8 cellular contexts compared by ENCODE assay signal in genomic region chr17:31550389-31551056, GRCh38.
DNase-seq lines count a peak whose midpoint lies in the region; TF ChIP-seq lines count a peak whose summit lies in the region.

No MANE protein-coding gene starts in this region.

- H3K27ac Mint-ChIP-seq in T-helper 2 cell treated with Interferon-gamma antibody and Interleukin-4, amounts not matched to agents 5 μg/mL and 100 μg/mL, for 36 hours: peak overlapping the region; percentile 78

- H3K9me3 ChIP-seq in trophoblast cell (ENCODE audit: insufficient read depth, low read depth, low read length): no peaks in the 10 kb centered on the region

- H2BK12ac ChIP-seq in trophoblast cell (ENCODE audit: low read length): peak overlapping the region; percentile 27

- peak overlapping the region; percentile 73 for H3K4me2 ChIP-seq in trophoblast cell (ENCODE audit: low read length)

- peak overlapping the region; percentile 51 for H3K14ac ChIP-seq in trophoblast cell (ENCODE audit: low read length)

- no CpG with 5 or more reads among the region's 17 CpGs for WGBS in trophoblast cell (ENCODE audit: extremely low coverage, insufficient coverage, insufficient read length)

- peak overlapping the region; percentile 64 for H4K8ac ChIP-seq in trophoblast cell (ENCODE audit: low read depth, low read length)

- H2BK5ac ChIP-seq in trophoblast cell (ENCODE audit: low read depth, low read length, poor library complexity): peak overlapping the region; percentile 47

- H3K4me3 ChIP-seq in epithelial cell of esophagus (ENCODE audit: low read length) (peak overlapping the region; percentile 76), trophoblast cell (ENCODE audit: low read depth, low read length) (peak overlapping the region; percentile 41)

- no peaks in the 10 kb centered on the region for H3K36me3 Mint-ChIP-seq in T-helper 2 cell treated with Interferon-gamma antibody and Interleukin-4, amounts not matched to agents 5 μg/mL and 100 μg/mL, for 36 hours (ENCODE audit: low read depth)

- no peak overlapping the region for H2AK5ac ChIP-seq in trophoblast cell (ENCODE audit: low read length)

- peaks cover 4% of the 10 kb centered on the region for H3K79me2 ChIP-seq in trophoblast cell (ENCODE audit: control insufficient read depth, insufficient read depth, low read length, poor library complexity)

- no peaks in the 10 kb centered on the region for H3K27me3 ChIP-seq in trophoblast cell (ENCODE audit: insufficient read depth, low read length)

- peak overlapping the region; percentile 64 for H3K9ac ChIP-seq in trophoblast cell (ENCODE audit: low read length)

- H3K4ac ChIP-seq in trophoblast cell (ENCODE audit: low read depth, low read length): no peak overlapping the region

- DNase-seq in T-helper 2 cell treated with Interferon-gamma antibody and Interleukin-4, amounts not matched to agents 5 μg/mL and 100 μg/mL, for 36 hours (ENCODE audit: low spot score): no peak
- DNase-seq in T-helper 2 cell: no peak
- DNase-seq in RWPE1 (ENCODE audit: low spot score): no peak
- peak; percentile 24 for DNase-seq in epithelial cell of esophagus (ENCODE audit: low read depth)
- peak; percentile 42 to 64 for DNase-seq in trophoblast cell
- no peak for DNase-seq in NCI-H2107 (lab: John Stamatoyannopoulos, UW)
- DNase-seq in cortex of kidney (lab: John Stamatoyannopoulos, UW): no peak
- no peak for DNase-seq in foreskin melanocyte

- H4K91ac ChIP-seq in trophoblast cell (ENCODE audit: low read depth, low read length): peak overlapping the region; percentile 73

- no peak overlapping the region for H3K23ac ChIP-seq in trophoblast cell (ENCODE audit: low read length)

- no peaks in the 10 kb centered on the region for H3K9me3 Mint-ChIP-seq in T-helper 2 cell treated with Interferon-gamma antibody and Interleukin-4, amounts not matched to agents 5 μg/mL and 100 μg/mL, for 36 hours

- H2AFZ ChIP-seq in trophoblast cell (ENCODE audit: insufficient read depth, low read length, poor library complexity): peak overlapping the region; percentile 44

- POLR2A ChIA-PET in RWPE1 (lab: Yijun Ruan, JAX; ENCODE audit: low non-redundant PET): no interaction called here

- peak overlapping the region; percentile 90 for H3K27ac ChIP-seq in RWPE1
- H3K27ac ChIP-seq in trophoblast cell (ENCODE audit: low read depth, low read length): peak overlapping the region; percentile 47

- peaks cover 24% of the 10 kb centered on the region for H3K27me3 Mint-ChIP-seq in T-helper 2 cell treated with Interferon-gamma antibody and Interleukin-4, amounts not matched to agents 5 μg/mL and 100 μg/mL, for 36 hours (ENCODE audit: low read depth)

- CTCF ChIA-PET in RWPE1 (lab: Yijun Ruan, JAX): interaction anchor here (0.6 to 1.6 kb wide), 2 partner anchors 8 to 56 kb away, joined by 5 read pairs; no protein-coding TSS in a partner anchor

- peak overlapping the region; percentile 40 for H2BK120ac ChIP-seq in trophoblast cell (ENCODE audit: insufficient read depth, low read length, poor library complexity)

- H4K12ac ChIP-seq in trophoblast cell (ENCODE audit: low read depth, low read length): peak overlapping the region; percentile 32

- H3K4me1 Mint-ChIP-seq in T-helper 2 cell treated with Interferon-gamma antibody and Interleukin-4, amounts not matched to agents 5 μg/mL and 100 μg/mL, for 36 hours (ENCODE audit: low read depth): peaks cover 20% of the 10 kb centered on the region

- H3K18ac ChIP-seq in trophoblast cell (ENCODE audit: low read length): peak overlapping the region; percentile 54

- no peak for TF ChIP-seq CTCF in RWPE1 (conservative IDR thresholded peaks at IDR 0.05; ENCODE audit: low read depth)
- no peak for TF ChIP-seq CTCF in epithelial cell of esophagus (IDR thresholded peaks at IDR 0.05; ENCODE audit: insufficient read depth, low read depth, low read length, missing control alignments)

- H3K36me3 ChIP-seq in trophoblast cell (ENCODE audit: control insufficient read depth in 1 of 2, insufficient read depth in 2 of 2, low read length in 2 of 2): no peaks in the 10 kb centered on the region

- peak overlapping the region; percentile 88 for H3K4me3 Mint-ChIP-seq in T-helper 2 cell treated with Interferon-gamma antibody and Interleukin-4, amounts not matched to agents 5 μg/mL and 100 μg/mL, for 36 hours

- H3K4me1 ChIP-seq in trophoblast cell (ENCODE audit: control insufficient read depth in 1 of 2, insufficient read depth in 2 of 2, low read length in 2 of 2): peaks cover 4 to 6% of the 10 kb centered on the region in 2 experiments

- H3K79me1 ChIP-seq in trophoblast cell (ENCODE audit: low read length): peaks cover 9% of the 10 kb centered on the region

Comparison
In these comparisons a context has a peak if more than half of its experiments do, and no peak if none do; other contexts are left out.
1. DNase-seq: peak in epithelial cell of esophagus (single experiment) and trophoblast cell (2 of 2); none in T-helper 2 cell treated with Interferon-gamma antibody and Interleukin-4, amounts not matched to agents 5 μg/mL and 100 μg/mL, for 36 hours (single experiment), T-helper 2 cell (0 of 5), RWPE1 (single experiment), NCI-H2107 (single experiment), cortex of kidney (single experiment) and foreskin melanocyte (single experiment).